ENCODE assay signal across 9 cellular contexts in the genomic region with DNA sequence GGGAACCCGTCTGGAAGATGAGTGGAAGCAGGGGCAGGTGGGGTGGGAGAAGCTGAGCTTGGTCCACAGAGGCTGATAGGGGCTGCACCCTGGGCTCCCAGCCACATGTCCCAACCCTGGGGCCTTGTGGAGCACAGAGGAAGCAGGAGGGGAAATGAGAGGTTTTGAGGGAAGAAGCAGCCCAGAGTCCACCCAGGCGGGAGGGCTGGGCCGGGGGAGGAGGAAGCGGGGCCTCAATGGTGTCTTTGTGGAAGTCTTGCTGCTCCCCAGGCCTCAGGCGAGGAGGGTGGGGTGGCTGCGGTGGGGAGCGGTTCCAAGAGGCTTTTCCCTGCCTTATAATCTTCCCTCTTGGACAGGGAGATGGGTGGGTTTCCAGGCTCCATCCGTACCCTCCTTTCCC. TPM values are rescaled to one million over a fixed set of nuclear protein-coding genes. Genes with fewer than 3 reads are reported as not detected.
A peak's percentile ranks its signal among the peaks of the same experiment; 100 is the strongest.
DNase-seq lines count a peak whose midpoint lies in the region; ATAC-seq and TF ChIP-seq lines count a peak whose summit lies in the region.
"Not testable (repeated sequence)": the region's sequence is repeated elsewhere in the genome, so short reads cannot be mapped to it uniquely, and the experiment has no call there.
"Had no signal": no experiment of that assay in that cellular context is flagged by ENCODE, and none has a peak within 500 bp of the region (broad histone marks: within the 10 kb centered on the region; RNA-seq: fewer than 3 reads in every experiment).

No MANE protein-coding gene starts in this region.

- not testable (repeated sequence) for H3K79me2 ChIP-seq in DOHH2 (ENCODE audit: control insufficient read depth, low read length)

- peaks cover 61 to 76% (median 76%) of the 10 kb centered on the region in 3 donors for H3K4me1 Mint-ChIP-seq in naive B cell

- not testable (repeated sequence) for H3K9me3 Mint-ChIP-seq in naive B cell

- WGBS in esophagus muscularis mucosa = 41% methylated on average over 8 of the region's 8 CpGs
- WGBS in right cardiac atrium = 40% methylated on average over 8 of the region's 8 CpGs

- H3K27ac Mint-ChIP-seq in naive B cell = peak overlapping the region; percentile 57 to 94 (median 76)

- H3K9me2 ChIP-seq in DOHH2 (replicated peaks; ENCODE audit: control insufficient read depth, low read length) = not testable (repeated sequence)

- H3K4me2 ChIP-seq in DOHH2 (ENCODE audit: low read length) = peak overlapping the region; percentile 17; the same call in 1 of the 2 replicates

- TF ChIP-seq POLR2A in NB4 (IDR thresholded peaks at IDR 0.05; ENCODE audit: extremely low read depth, insufficient read length); esophagus muscularis mucosa (IDR thresholded peaks at IDR 0.05; ENCODE audit: low read depth); vagina (IDR thresholded peaks at IDR 0.05): not testable (repeated sequence)

- TF ChIP-seq EP300 in esophagus muscularis mucosa (IDR thresholded peaks at IDR 0.05) = not testable (repeated sequence)

- DNase-seq in NB4 (ENCODE audit: low read depth) (peak; percentile 89), UCSD-AML1 (lab: John Stamatoyannopoulos, UW; ENCODE audit: unreplicated experiment) (peak; percentile 35), right cardiac atrium (peak in 2 of 3 donors; percentile 81 to 84)
- not testable (repeated sequence) for DNase-seq in esophagus muscularis mucosa (ENCODE audit: extremely low spot score); naive B cell; vagina (ENCODE audit: extremely low spot score in 2 of 2)

- H3F3A ChIP-seq in DOHH2 (ENCODE audit: control insufficient read depth, insufficient read depth) = not testable (repeated sequence)

- intact Hi-C loops in esophagus muscularis mucosa (cut with DNase I); vagina (cut with DNase I): not testable (repeated sequence)
- intact Hi-C loops in right cardiac atrium (cut with DNase I) = loop anchor here in 1 of 4 donors (10.0 kb wide), 1 partner anchor 105 kb away; no protein-coding TSS in a partner anchor

- H4K20me1 ChIP-seq in DOHH2 (ENCODE audit: control insufficient read depth, insufficient read depth, low read depth, low read length) = not testable (repeated sequence)

- H3K27me3 ChIP-seq in DOHH2 (ENCODE audit: control insufficient read depth, low read length); esophagus muscularis mucosa; right cardiac atrium (ENCODE audit: control insufficient read depth, insufficient read depth); vagina: not testable (repeated sequence)

- not testable (repeated sequence) for H3K9me3 ChIP-seq in DOHH2 (ENCODE audit: control insufficient read depth, insufficient read depth, low read length); esophagus muscularis mucosa; right cardiac atrium (ENCODE audit: control insufficient read depth, low read length); vagina

- H3K4me3 ChIP-seq in DOHH2 (ENCODE audit: low read length); esophagus muscularis mucosa; right cardiac atrium (ENCODE audit: low read length); skin epidermis; vagina: not testable (repeated sequence)
- H3K4me3 ChIP-seq in NB4 (ENCODE audit: low read depth, low read length) = peak overlapping the region; percentile 25

- H3K36me3 ChIP-seq in DOHH2 (ENCODE audit: control insufficient read depth, low read length); esophagus muscularis mucosa; vagina: not testable (repeated sequence)

- H3K4me1 ChIP-seq in DOHH2 (ENCODE audit: control insufficient read depth, low read length) = peaks cover 39% of the 10 kb centered on the region
- peaks cover 65 to 92% (median 91%) of the 10 kb centered on the region in 4 donors for H3K4me1 ChIP-seq in esophagus muscularis mucosa
- H3K4me1 ChIP-seq in right cardiac atrium (ENCODE audit: control insufficient read depth, insufficient read depth, low read length) = peaks cover 16% of the 10 kb centered on the region
- H3K4me1 ChIP-seq in vagina = peaks cover 85% of the 10 kb centered on the region

- TF ChIP-seq CTCF in DOHH2 (IDR thresholded peaks at IDR 0.05; ENCODE audit: low read depth, low read length, poor library complexity, severe bottlenecking); NB4 (IDR thresholded peaks at IDR 0.05; ENCODE audit: low read depth, low read length); esophagus muscularis mucosa (IDR thresholded peaks at IDR 0.05); vagina (IDR thresholded peaks at IDR 0.05): not testable (repeated sequence)

- H3K27ac ChIP-seq in DOHH2 (ENCODE audit: low read depth, low read length); right cardiac atrium (ENCODE audit: low read length): not testable (repeated sequence)
- H3K27ac ChIP-seq in esophagus muscularis mucosa (replicated peaks in 1 of 4) = peak overlapping the region; percentile 88 to 98 (median 96)
- peak overlapping the region in 11 of 21 experiments; percentile 28 to 80 (median 68) for H3K27ac ChIP-seq in skin epidermis
- peak overlapping the region; percentile 81 for H3K27ac ChIP-seq in vagina

- ATAC-seq in right cardiac atrium = peak; percentile 1 to 3
- ATAC-seq in naive B cell (ENCODE audit: low read depth in 2 of 2) = not testable (repeated sequence)

- not testable (repeated sequence) for H3K36me3 Mint-ChIP-seq in naive B cell

- H3K4me3 Mint-ChIP-seq in naive B cell = peak overlapping the region in 6 of 8 donors; percentile 47 to 83 (median 68)

- not testable (repeated sequence) for H3K27me3 Mint-ChIP-seq in naive B cell

RNA-seq across cellular contexts. Expression of a gene that starts 13.1 kb away (rescaled TPM):
- total RNA-seq in esophagus muscularis mucosa (100 to 1,000 TPM; 133 to 386 (median 182) TPM), right cardiac atrium (10 to 100 TPM; 10.1 to 48.9 (median 16.2) TPM), vagina (23.1 TPM)
- polyA plus RNA-seq in right cardiac atrium (11.5 TPM), naive B cell (ENCODE audit: low read depth in 6 of 6) (under 1 TPM in 2 of 6 donors, not detected in 4; 0.03 to 0.07 TPM)
- total RNA-seq: activated CD8-positive, alpha-beta T cell treated with anti-CD3 and anti-CD28 coated beads for 36 hours had no signal

RNA-seq across cellular contexts. Expression of a gene that starts 51.8 kb away (rescaled TPM):
- total RNA-seq in esophagus muscularis mucosa (10 to 100 TPM; 27.8 to 47.6 (median 40.1) TPM), right cardiac atrium (10 to 100 TPM; 14.6 to 18.4 (median 17.8) TPM), vagina (23.6 TPM)
- polyA plus RNA-seq in right cardiac atrium (13.2 TPM), naive B cell (ENCODE audit: low read depth in 6 of 6) (under 1 TPM in 1 of 6 donors, not detected in 5; 0.13 TPM)

RNA-seq across cellular contexts. Expression of a gene that starts 59.5 kb away (rescaled TPM):
- total RNA-seq in esophagus muscularis mucosa = 10 to 100 TPM; 49.0 to 83.5 (median 62.1) TPM
- 10 to 100 TPM; 39.4 to 49.3 (median 46.8) TPM for total RNA-seq in right cardiac atrium
- 48.1 TPM for polyA plus RNA-seq in right cardiac atrium
- 100 to 1,000 TPM; 173 to 270 (median 228) TPM for polyA plus RNA-seq in naive B cell (ENCODE audit: low read depth in 6 of 6)
- total RNA-seq in vagina = 109 TPM
